Comparison of ENCODE assay signal across 12 cellular contexts in the genomic region with DNA sequence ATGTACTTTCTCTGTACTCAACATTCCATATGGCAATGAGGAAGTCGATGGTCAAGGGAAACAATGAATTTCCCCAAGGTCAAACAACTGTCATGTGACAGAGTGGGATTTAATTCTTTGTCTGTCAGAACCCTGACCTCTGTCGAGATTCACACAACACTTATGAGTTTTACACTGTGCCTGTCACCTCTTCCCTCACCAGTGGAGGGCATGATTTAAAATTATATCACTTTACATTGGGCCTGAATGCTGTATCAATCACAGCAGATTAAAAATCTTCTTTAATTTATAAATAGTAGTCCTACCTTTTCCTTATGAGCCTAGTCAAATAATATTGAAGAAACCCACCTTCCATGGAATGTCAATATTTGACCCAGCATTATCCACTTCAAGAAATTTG.
"Had no signal": no experiment of that assay in that cellular context is flagged by ENCODE, and none has a peak within 500 bp of the region (broad histone marks: within the 10 kb centered on the region; RNA-seq: fewer than 3 reads in every experiment).

No MANE protein-coding gene starts in this region.

- H3K4me1 ChIP-seq: adrenal gland, colonic mucosa, heart left ventricle, left lung, sigmoid colon, transverse colon had no signal

- H3K27ac ChIP-seq: adrenal gland, colonic mucosa, heart left ventricle, left lung, sigmoid colon, transverse colon had no signal

- H3K36me3 ChIP-seq: adrenal gland, colonic mucosa, heart left ventricle, left lung, sigmoid colon, transverse colon had no signal

- H3K4me3 ChIP-seq: adrenal gland, colonic mucosa, heart left ventricle, left lung, sigmoid colon, transverse colon had no signal

- H3K27me3 ChIP-seq: adrenal gland, colonic mucosa, heart left ventricle, left lung, sigmoid colon, transverse colon had no signal

- DNase-seq: activated CD4-positive, alpha-beta T cell treated with anti-CD3 and anti-CD28 coated beads, Interleukin-2, amount 50 U/mL, for 1 hour; activated naive CD4-positive, alpha-beta T cell treated with anti-CD3 and anti-CD28 coated beads, Interleukin-2, amount 50 U/mL, for 16 hours; adrenal gland; colonic mucosa; effector CD4-positive, alpha-beta T cell; heart left ventricle; islet precursor cell; left lung; sigmoid colon; stimulated activated naive CD4-positive, alpha-beta T cell; substantia nigra; transverse colon had no signal

- ATAC-seq: heart left ventricle, left lung had no signal

- H3K9me3 ChIP-seq: adrenal gland, colonic mucosa, heart left ventricle, sigmoid colon, transverse colon had no signal
